In the genomic region with DNA sequence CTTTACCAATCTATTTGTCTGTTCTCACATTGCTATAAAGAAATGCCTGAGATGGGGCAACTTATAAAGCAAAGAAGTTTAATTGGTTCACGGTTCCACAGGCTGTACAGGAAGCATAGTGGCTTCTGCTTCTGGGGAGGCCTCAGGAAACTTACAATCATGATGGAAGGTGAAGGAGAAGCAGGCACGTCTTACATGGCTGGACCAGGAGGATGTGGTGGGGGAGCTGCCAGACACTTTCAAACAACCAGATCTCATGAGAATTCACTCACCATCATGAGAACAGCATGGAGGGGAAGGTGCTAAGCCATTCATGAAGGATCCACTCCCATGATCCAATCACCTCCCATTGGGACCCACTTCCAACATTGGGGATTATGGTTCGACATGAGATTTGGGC, we compare ENCODE assay signal across 8 cellular contexts.
"Had no signal": no experiment of that assay in that cellular context is flagged by ENCODE, and none has a peak within 500 bp of the region (broad histone marks: within the 10 kb centered on the region; RNA-seq: fewer than 3 reads in every experiment).

No MANE protein-coding gene starts in this region.

- H3K27ac ChIP-seq: GM23248 had no signal

- H2AFZ ChIP-seq: GM23248 had no signal

- DNase-seq: GM23248, GOT3, H9, HCEC 1CT, IMR-90, KBM-7 had no signal

- H3K4me3 ChIP-seq: GM23248 had no signal

- H3K9ac ChIP-seq: GM23248 had no signal

- FAIRE-seq: H54, HTR-8/SVneo had no signal
